ENCODE assay signal across 1 cellular context in the genomic region with DNA sequence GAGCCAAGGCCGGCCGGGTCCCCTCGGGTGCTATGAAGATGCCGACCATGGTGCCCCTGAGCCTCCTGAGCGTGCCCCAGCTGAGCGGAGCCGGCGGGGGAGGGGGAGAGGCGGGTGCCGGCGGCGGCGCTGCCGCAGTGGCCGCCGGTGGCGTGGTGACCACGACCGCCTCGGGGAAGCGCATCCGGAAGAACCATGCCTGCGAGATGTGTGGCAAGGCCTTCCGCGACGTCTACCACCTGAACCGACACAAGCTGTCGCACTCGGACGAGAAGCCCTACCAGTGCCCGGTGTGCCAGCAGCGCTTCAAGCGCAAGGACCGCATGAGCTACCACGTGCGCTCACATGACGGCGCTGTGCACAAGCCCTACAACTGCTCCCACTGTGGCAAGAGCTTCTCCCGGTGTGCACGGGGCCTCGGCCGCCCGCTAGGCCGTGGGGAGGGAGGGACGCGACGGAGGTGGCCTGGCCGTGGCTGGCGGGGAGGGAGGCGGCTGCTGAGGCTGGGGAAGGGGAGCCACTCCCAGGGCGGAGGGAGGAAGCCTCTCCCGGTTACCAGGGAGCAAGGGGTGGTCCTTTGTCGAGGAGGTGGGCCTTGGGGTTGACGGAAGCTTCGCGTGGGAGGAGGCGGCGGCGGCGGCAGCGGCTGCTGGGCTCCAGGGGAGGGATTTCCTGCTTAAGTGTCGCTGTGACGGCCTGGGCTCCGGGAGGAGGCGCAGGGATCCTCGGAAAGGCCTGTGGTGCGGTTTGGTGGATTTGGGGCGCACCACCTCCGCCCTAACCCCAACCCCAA.
A peak's percentile ranks its signal among the peaks of the same experiment; 100 is the strongest.
TF ChIP-seq lines count a peak whose summit lies in the region.

No MANE protein-coding gene starts in this region.

TF ChIP-seq in K562, 482 proteins besides CTCF, POLR2A, EP300 and RAD21 (continued from another document and continues in another):
- TF ChIP-seq BMI1 (IDR thresholded peaks at IDR 0.05; ENCODE audit: low read length) (no peak), JUND (IDR thresholded peaks at IDR 0.05; ENCODE audit: borderline replicate concordance, low read depth, low read length) (0 out of 2 replicates have a peak, but pooled peaks have one; percentile 1), JUND (tag; IDR thresholded peaks at IDR 0.05; ENCODE audit: borderline replicate concordance, low read depth, low read length) (peak; percentile 43; the same call in 1 of the 3 replicates), RBM14 (IDR thresholded peaks at IDR 0.05; ENCODE audit: borderline replicate concordance, insufficient read depth, low read depth, low read length) (0 out of 2 replicates have a peak, but pooled peaks have one; percentile 87), LEF1 (IDR thresholded peaks at IDR 0.05) (peak; percentile 31; the same call in 1 of the 2 replicates), HEY1 (CRISPR knock-in tag; IDR thresholded peaks at IDR 0.05; ENCODE audit: borderline replicate concordance) (no peak), TEAD4 (IDR thresholded peaks at IDR 0.05; ENCODE audit: low read length) (0 out of 2 replicates have a peak, but pooled peaks have one; percentile 23), TEAD4 (CRISPR knock-in tag; IDR thresholded peaks at IDR 0.05; ENCODE audit: borderline replicate concordance) (no peak), GTF2F1 (IDR thresholded peaks at IDR 0.05; ENCODE audit: low read depth, low read length) (no peak; the same call in 1 of the 2 replicates), HMGN3 (IDR thresholded peaks at IDR 0.05; ENCODE audit: borderline replicate concordance, extremely low read depth, insufficient read length, low read depth, low read length) (peak; percentile 83), NRF1 (conservative IDR thresholded peaks at IDR 0.05 in 1 of 2, IDR thresholded peaks at IDR 0.05 in 1 of 2) (peak; percentile 49 to 65; a peak in 2 of 4 replicates), NFATC3 (IDR thresholded peaks at IDR 0.05) (no peak), ZNF311 (CRISPR knock-in tag; IDR thresholded peaks at IDR 0.05) (no peak), MAFF (IDR thresholded peaks at IDR 0.05; ENCODE audit: low read length) (no peak), NEUROD1 (IDR thresholded peaks at IDR 0.05; ENCODE audit: borderline replicate concordance, low read depth, low read length, partially characterized antibody) (no peak), MCM7 (IDR thresholded peaks at IDR 0.05) (no peak), MECOM (CRISPR knock-in tag; IDR thresholded peaks at IDR 0.05) (no peak), U2AF1 (optimal IDR thresholded peaks at IDR 0.05; ENCODE audit: low read depth, low read length) (no peak), CREB1 (IDR thresholded peaks at IDR 0.05) (no peak; the same call in 1 of the 2 replicates), CREB1 (CRISPR knock-in tag; IDR thresholded peaks at IDR 0.05) (peak; percentile 81), HDGF (IDR thresholded peaks at IDR 0.05) (peak; percentile 83), NFIC (IDR thresholded peaks at IDR 0.05) (peak; percentile 43; the same call in 1 of the 2 replicates), L3MBTL2 (IDR thresholded peaks at IDR 0.05) (peak; percentile 98), ZNF75A (CRISPR knock-in tag; IDR thresholded peaks at IDR 0.05) (no peak), POLR2G (IDR thresholded peaks at IDR 0.05; ENCODE audit: low read depth, low read length) (peak; percentile 90), ZFPM2 (CRISPR knock-in tag; IDR thresholded peaks at IDR 0.05) (0 out of 2 replicates have a peak, but pooled peaks have one; percentile 11), ZNF41 (CRISPR knock-in tag; conservative IDR thresholded peaks at IDR 0.05) (no peak), NR2C2 (CRISPR knock-in tag; IDR thresholded peaks at IDR 0.05) (peak; percentile 48; the same call in 1 of the 2 replicates), NR2C2 (tag; IDR thresholded peaks at IDR 0.05) (peak; percentile 27; the same call in 1 of the 2 replicates), ZNF707 (CRISPR knock-in tag; conservative IDR thresholded peaks at IDR 0.05) (no peak), YY1 (IDR thresholded peaks at IDR 0.05; ENCODE audit: borderline replicate concordance in 1 of 3, control insufficient read depth in 1 of 3, extremely low read depth in 1 of 3, insufficient read depth in 3 of 3, insufficient read length in 1 of 3, insufficient replicate concordance in 2 of 3, low read depth in 1 of 3, low read length in 2 of 3) (peak in 1 of 3 experiments; percentile 34), ARNT (IDR thresholded peaks at IDR 0.05) (no peak), EZH2 (IDR thresholded peaks at IDR 0.05; ENCODE audit: borderline replicate concordance, low read depth, low read length) (no peak), ZNF165 (CRISPR knock-in tag; IDR thresholded peaks at IDR 0.05; ENCODE audit: borderline replicate concordance) (no peak), DDX20 (tag; IDR thresholded peaks at IDR 0.05; ENCODE audit: low read depth) (no peak), TGIF2 (CRISPR knock-in tag; IDR thresholded peaks at IDR 0.05) (0 out of 2 replicates have a peak, but pooled peaks have one; percentile 79)
- TF ChIP-seq, protein P1, sequence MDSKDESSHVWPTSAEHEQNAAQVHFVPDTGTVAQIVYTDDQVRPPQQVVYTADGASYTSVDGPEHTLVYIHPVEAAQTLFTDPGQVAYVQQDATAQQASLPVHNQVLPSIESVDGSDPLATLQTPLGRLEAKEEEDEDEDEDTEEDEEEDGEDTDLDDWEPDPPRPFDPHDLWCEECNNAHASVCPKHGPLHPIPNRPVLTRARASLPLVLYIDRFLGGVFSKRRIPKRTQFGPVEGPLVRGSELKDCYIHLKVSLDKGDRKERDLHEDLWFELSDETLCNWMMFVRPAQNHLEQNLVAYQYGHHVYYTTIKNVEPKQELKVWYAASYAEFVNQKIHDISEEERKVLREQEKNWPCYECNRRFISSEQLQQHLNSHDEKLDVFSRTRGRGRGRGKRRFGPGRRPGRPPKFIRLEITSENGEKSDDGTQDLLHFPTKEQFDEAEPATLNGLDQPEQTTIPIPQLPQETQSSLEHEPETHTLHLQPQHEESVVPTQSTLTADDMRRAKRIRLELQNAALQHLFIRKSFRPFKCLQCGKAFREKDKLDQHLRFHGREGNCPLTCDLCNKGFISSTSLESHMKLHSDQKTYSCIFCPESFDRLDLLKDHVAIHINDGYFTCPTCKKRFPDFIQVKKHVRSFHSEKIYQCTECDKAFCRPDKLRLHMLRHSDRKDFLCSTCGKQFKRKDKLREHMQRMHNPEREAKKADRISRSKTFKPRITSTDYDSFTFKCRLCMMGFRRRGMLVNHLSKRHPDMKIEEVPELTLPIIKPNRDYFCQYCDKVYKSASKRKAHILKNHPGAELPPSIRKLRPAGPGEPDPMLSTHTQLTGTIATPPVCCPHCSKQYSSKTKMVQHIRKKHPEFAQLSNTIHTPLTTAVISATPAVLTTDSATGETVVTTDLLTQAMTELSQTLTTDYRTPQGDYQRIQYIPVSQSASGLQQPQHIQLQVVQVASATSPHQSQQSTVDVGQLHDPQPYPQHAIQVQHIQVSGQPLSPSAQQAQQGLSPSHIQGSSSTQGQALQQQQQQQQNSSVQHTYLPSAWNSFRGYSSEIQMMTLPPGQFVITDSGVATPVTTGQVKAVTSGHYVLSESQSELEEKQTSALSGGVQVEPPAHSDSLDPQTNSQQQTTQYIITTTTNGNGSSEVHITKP (IDR thresholded peaks at IDR 0.05; ENCODE audit: partially characterized antibody) = peak; percentile 42
- TF ChIP-seq, protein P2, sequence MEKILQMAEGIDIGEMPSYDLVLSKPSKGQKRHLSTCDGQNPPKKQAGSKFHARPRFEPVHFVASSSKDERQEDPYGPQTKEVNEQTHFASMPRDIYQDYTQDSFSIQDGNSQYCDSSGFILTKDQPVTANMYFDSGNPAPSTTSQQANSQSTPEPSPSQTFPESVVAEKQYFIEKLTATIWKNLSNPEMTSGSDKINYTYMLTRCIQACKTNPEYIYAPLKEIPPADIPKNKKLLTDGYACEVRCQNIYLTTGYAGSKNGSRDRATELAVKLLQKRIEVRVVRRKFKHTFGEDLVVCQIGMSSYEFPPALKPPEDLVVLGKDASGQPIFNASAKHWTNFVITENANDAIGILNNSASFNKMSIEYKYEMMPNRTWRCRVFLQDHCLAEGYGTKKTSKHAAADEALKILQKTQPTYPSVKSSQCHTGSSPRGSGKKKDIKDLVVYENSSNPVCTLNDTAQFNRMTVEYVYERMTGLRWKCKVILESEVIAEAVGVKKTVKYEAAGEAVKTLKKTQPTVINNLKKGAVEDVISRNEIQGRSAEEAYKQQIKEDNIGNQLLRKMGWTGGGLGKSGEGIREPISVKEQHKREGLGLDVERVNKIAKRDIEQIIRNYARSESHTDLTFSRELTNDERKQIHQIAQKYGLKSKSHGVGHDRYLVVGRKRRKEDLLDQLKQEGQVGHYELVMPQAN (IDR thresholded peaks at IDR 0.05; ENCODE audit: borderline replicate concordance) = peak; percentile 89
- TF ChIP-seq, protein P3, sequence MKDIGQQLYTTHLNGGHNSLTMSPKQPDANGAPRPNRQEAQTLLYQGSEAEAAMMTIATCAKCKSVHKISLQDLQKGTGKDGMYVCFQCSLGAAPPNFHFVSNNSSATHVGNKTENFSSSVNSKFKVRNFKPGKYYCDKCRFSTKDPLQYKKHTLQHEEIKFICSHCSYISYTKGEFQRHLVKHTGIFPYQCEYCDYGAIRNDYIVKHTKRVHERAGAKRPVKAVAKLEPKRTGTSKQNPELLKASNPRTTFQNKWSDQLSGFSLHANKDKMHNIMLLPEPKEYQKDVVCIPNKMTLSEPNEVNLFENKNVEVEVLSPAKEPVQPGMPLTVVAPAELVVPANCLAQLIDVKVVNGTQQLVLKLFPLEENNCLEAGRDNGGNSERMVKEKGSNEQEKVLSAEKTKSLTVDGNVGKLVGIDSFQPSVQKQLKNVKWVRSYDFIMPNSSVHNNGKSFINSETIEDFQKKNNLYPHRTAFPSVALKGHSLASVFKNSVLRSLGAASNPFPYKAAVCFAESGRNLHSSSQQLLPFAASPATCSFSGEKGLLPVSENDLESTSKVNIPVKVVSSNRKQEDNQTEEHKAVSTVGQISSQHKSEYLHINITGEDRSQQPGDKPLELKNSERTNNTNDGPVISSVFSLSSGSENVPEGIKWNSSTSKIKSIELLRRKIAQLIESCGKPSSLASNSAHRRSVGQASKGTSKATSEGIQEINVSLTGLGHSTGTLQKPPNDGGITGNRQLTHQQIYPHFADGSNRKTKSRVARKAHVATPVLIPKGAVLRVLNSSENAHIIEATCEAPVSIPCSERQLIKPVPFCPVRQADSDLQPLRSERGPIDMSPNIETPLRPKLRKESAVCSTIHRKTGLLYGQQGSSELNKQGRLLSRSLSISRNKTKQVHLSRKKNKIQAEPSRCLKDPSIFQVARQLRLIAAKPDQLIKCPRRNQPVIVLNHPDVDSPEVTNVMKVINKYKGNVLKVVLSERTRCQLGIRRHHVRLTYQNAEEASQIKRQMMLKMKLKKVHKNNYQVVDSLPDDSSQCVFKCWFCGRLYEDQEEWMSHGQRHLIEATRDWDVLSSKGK (CRISPR knock-in tag; IDR thresholded peaks at IDR 0.05) = no peak
- TF ChIP-seq, protein P4, sequence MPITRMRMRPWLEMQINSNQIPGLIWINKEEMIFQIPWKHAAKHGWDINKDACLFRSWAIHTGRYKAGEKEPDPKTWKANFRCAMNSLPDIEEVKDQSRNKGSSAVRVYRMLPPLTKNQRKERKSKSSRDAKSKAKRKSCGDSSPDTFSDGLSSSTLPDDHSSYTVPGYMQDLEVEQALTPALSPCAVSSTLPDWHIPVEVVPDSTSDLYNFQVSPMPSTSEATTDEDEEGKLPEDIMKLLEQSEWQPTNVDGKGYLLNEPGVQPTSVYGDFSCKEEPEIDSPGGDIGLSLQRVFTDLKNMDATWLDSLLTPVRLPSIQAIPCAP (CRISPR knock-in tag; IDR thresholded peaks at IDR 0.05; ENCODE audit: borderline replicate concordance) = 0 out of 2 replicates have a peak, but pooled peaks have one; percentile 80
- TF ChIP-seq, protein P5, sequence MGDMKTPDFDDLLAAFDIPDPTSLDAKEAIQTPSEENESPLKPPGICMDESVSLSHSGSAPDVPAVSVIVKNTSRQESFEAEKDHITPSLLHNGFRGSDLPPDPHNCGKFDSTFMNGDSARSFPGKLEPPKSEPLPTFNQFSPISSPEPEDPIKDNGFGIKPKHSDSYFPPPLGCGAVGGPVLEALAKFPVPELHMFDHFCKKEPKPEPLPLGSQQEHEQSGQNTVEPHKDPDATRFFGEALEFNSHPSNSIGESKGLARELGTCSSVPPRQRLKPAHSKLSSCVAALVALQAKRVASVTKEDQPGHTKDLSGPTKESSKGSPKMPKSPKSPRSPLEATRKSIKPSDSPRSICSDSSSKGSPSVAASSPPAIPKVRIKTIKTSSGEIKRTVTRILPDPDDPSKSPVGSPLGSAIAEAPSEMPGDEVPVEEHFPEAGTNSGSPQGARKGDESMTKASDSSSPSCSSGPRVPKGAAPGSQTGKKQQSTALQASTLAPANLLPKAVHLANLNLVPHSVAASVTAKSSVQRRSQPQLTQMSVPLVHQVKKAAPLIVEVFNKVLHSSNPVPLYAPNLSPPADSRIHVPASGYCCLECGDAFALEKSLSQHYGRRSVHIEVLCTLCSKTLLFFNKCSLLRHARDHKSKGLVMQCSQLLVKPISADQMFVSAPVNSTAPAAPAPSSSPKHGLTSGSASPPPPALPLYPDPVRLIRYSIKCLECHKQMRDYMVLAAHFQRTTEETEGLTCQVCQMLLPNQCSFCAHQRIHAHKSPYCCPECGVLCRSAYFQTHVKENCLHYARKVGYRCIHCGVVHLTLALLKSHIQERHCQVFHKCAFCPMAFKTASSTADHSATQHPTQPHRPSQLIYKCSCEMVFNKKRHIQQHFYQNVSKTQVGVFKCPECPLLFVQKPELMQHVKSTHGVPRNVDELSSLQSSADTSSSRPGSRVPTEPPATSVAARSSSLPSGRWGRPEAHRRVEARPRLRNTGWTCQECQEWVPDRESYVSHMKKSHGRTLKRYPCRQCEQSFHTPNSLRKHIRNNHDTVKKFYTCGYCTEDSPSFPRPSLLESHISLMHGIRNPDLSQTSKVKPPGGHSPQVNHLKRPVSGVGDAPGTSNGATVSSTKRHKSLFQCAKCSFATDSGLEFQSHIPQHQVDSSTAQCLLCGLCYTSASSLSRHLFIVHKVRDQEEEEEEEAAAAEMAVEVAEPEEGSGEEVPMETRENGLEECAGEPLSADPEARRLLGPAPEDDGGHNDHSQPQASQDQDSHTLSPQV (IDR thresholded peaks at IDR 0.05) = peak; percentile 97
- TF ChIP-seq, protein P6, sequence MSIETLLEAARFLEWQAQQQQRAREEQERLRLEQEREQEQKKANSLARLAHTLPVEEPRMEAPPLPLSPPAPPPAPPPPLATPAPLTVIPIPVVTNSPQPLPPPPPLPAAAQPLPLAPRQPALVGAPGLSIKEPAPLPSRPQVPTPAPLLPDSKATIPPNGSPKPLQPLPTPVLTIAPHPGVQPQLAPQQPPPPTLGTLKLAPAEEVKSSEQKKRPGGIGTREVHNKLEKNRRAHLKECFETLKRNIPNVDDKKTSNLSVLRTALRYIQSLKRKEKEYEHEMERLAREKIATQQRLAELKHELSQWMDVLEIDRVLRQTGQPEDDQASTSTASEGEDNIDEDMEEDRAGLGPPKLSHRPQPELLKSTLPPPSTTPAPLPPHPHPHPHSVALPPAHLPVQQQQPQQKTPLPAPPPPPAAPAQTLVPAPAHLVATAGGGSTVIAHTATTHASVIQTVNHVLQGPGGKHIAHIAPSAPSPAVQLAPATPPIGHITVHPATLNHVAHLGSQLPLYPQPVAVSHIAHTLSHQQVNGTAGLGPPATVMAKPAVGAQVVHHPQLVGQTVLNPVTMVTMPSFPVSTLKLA (conservative IDR thresholded peaks at IDR 0.05) = peak; percentile 96 to 97
- TF ChIP-seq, protein P7, sequence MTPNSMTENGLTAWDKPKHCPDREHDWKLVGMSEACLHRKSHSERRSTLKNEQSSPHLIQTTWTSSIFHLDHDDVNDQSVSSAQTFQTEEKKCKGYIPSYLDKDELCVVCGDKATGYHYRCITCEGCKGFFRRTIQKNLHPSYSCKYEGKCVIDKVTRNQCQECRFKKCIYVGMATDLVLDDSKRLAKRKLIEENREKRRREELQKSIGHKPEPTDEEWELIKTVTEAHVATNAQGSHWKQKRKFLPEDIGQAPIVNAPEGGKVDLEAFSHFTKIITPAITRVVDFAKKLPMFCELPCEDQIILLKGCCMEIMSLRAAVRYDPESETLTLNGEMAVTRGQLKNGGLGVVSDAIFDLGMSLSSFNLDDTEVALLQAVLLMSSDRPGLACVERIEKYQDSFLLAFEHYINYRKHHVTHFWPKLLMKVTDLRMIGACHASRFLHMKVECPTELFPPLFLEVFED (CRISPR knock-in tag; conservative IDR thresholded peaks at IDR 0.05) = no peak
